Comparison of ENCODE assay signal across 22 cellular contexts in genomic region chr12:101720118-101720517, GRCh38. TPM values are rescaled to one million over a fixed set of nuclear protein-coding genes. Genes with fewer than 3 reads are reported as not detected.
DNase-seq lines count a peak whose midpoint lies in the region; ATAC-seq, FAIRE-seq and TF ChIP-seq lines count a peak whose summit lies in the region.
"Had no signal": no experiment of that assay in that cellular context is flagged by ENCODE, and none has a peak within 500 bp of the region (broad histone marks: within the 10 kb centered on the region; RNA-seq: fewer than 3 reads in every experiment).

No MANE protein-coding gene starts in this region.

- FAIRE-seq in GM19239 (lab: Jason Lieb, UNC): peak; percentile 42
- peak; percentile 81 for FAIRE-seq in small intestine (lab: Jason Lieb, UNC)
- FAIRE-seq: A549, G401.6, GM12892 had no signal

- H3K27ac ChIP-seq in small intestine (ENCODE audit: low read depth in 1 of 2, low read length in 1 of 2) (no peak overlapping the region), neural progenitor cell (no peak overlapping the region)
- H3K27ac ChIP-seq: A549; BLaER1 treated with 17β-estradiol and CSF1 and Interleukin-3, amounts not matched to agents 10 nM and 100 nM had no signal

- H3K36me3 Mint-ChIP-seq in memory B cell: peaks cover 18% of the 10 kb centered on the region
- peaks cover 3% of the 10 kb centered on the region for H3K36me3 Mint-ChIP-seq in neural progenitor cell

- no peak overlapping the region for H3K9ac ChIP-seq in neural progenitor cell
- H3K9ac ChIP-seq: BLaER1 treated with 17β-estradiol and CSF1 and Interleukin-3, amounts not matched to agents 10 nM and 100 nM had no signal

- H3K27me3 ChIP-seq in small intestine (ENCODE audit: control insufficient read depth in 2 of 2, insufficient read depth in 2 of 2, low read length in 2 of 2) (no peaks in the 10 kb centered on the region), neural progenitor cell (no peaks in the 10 kb centered on the region)
- H3K27me3 ChIP-seq: BE2C; BLaER1 treated with 17β-estradiol and CSF1 and Interleukin-3, amounts not matched to agents 10 nM and 100 nM had no signal

- no peaks in the 10 kb centered on the region for H4K20me1 ChIP-seq in neural progenitor cell (ENCODE audit: low read depth)

- no peaks in the 10 kb centered on the region for H3K36me3 ChIP-seq in small intestine (ENCODE audit: control insufficient read depth in 2 of 2, insufficient read depth in 2 of 2, low read length in 2 of 2)
- H3K36me3 ChIP-seq in neural progenitor cell: no peaks in the 10 kb centered on the region
- H3K36me3 ChIP-seq: BE2C had no signal

- H3K27me3 Mint-ChIP-seq in memory B cell (no peaks in the 10 kb centered on the region), neural progenitor cell (ENCODE audit: insufficient read depth, low read depth) (no peaks in the 10 kb centered on the region)
- H3K27me3 Mint-ChIP-seq: CD4-positive, alpha-beta T cell; CD8-positive, alpha-beta memory T cell had no signal

- ATAC-seq in memory B cell (ENCODE audit: low read depth) (no peak), HG03442 (IDR thresholded peaks at IDR 0.05; ENCODE audit: unreplicated experiment) (no peak)
- ATAC-seq: A549, GM23338, HCT116 had no signal

- DNase-seq in GM19239 (ENCODE audit: insufficient read length, low spot score): no peak
- DNase-seq in memory B cell (ENCODE audit: low spot score in 2 of 2): no peak
- DNase-seq in small intestine: peak; percentile 71
- no peak for DNase-seq in neural progenitor cell (ENCODE audit: low spot score)
- no peak for DNase-seq in DMS 273 treated with DMSO at 0.1 percent for 48 hours (lab: John Stamatoyannopoulos, UW)
- DNase-seq: ACHN; AML-193; BE2C; CD4-positive, alpha-beta T cell; CD8-positive, alpha-beta memory T cell; DMS153; DND-41; H9 had no signal

- TF ChIP-seq CTCF in neural progenitor cell (IDR thresholded peaks at IDR 0.05): no peak

- H3K4me1 ChIP-seq in small intestine (ENCODE audit: control insufficient read depth in 2 of 2, insufficient read depth in 1 of 2, low read depth in 1 of 2, low read length in 1 of 2): no peaks in the 10 kb centered on the region
- H3K4me1 ChIP-seq in neural progenitor cell: no peaks in the 10 kb centered on the region
- H3K4me1 ChIP-seq: BE2C had no signal

- H3F3A ChIP-seq in neural progenitor cell (ENCODE audit: low read depth): no peaks in the 10 kb centered on the region

- no peak overlapping the region for H2AFZ ChIP-seq in neural progenitor cell (replicated peaks)
- H2AFZ ChIP-seq: GM23338 had no signal

- H3K4me1 Mint-ChIP-seq in memory B cell (peaks cover 3% of the 10 kb centered on the region), neural progenitor cell (no peaks in the 10 kb centered on the region)
- H3K4me1 Mint-ChIP-seq: CD8-positive, alpha-beta memory T cell; H9 had no signal

- H3K27ac Mint-ChIP-seq in memory B cell (peak overlapping the region; percentile 21), neural progenitor cell (no peak overlapping the region)
- H3K27ac Mint-ChIP-seq: CD14-positive monocyte; CD4-positive, alpha-beta T cell; CD8-positive, alpha-beta memory T cell; GM23338; H9 had no signal

- H3K4me3 Mint-ChIP-seq in memory B cell: no peak overlapping the region
- H3K4me3 Mint-ChIP-seq in neural progenitor cell: no peak overlapping the region
- H3K4me3 Mint-ChIP-seq: CD14-positive monocyte; CD4-positive, alpha-beta T cell; CD8-positive, alpha-beta memory T cell; GM23338; H9 had no signal

- no peak overlapping the region for H3K4me2 ChIP-seq in neural progenitor cell
- H3K4me2 ChIP-seq: A549; BLaER1 treated with 17β-estradiol and CSF1 and Interleukin-3, amounts not matched to agents 10 nM and 100 nM; GM23338 had no signal

- H3K9me3 Mint-ChIP-seq in memory B cell: no peaks in the 10 kb centered on the region
- H3K9me3 Mint-ChIP-seq in neural progenitor cell: no peaks in the 10 kb centered on the region
- H3K9me3 Mint-ChIP-seq: CD14-positive monocyte; CD4-positive, alpha-beta T cell; CD8-positive, alpha-beta memory T cell; GM23338; H9 had no signal

- H3K4me3 ChIP-seq in small intestine (ENCODE audit: low read depth in 1 of 2, low read length in 2 of 2): no peak overlapping the region
- H3K4me3 ChIP-seq in neural progenitor cell: no peak overlapping the region
- H3K4me3 ChIP-seq: A549; BLaER1 treated with 17β-estradiol and CSF1 and Interleukin-3, amounts not matched to agents 10 nM and 100 nM; GM23338 had no signal

- no peaks in the 10 kb centered on the region for H3K79me2 ChIP-seq in neural progenitor cell (ENCODE audit: low read depth)

- H3K9me3 ChIP-seq in small intestine (ENCODE audit: control insufficient read depth, low read depth) (no peaks in the 10 kb centered on the region), neural progenitor cell (ENCODE audit: low read depth) (no peaks in the 10 kb centered on the region)
- H3K9me3 ChIP-seq: A549; BE2C; BLaER1 treated with 17β-estradiol and CSF1 and Interleukin-3, amounts not matched to agents 10 nM and 100 nM had no signal

RNA-seq across cellular contexts. Expression of gene SYCP3, which starts 19.1 kb away (rescaled TPM):
- polyA plus RNA-seq in small intestine: under 1 TPM in 1 of 3 donors, not detected in 2; 0.13 TPM
- total RNA-seq in neural progenitor cell (ENCODE audit: low replicate concordance): 0.03 and 0.04 TPM in 2 replicates
- total RNA-seq: H4 had no signal
- polyA plus RNA-seq: CD14-positive monocyte had no signal

RNA-seq across cellular contexts. Expression of gene CHPT1, which starts 22.7 kb away (rescaled TPM):
- polyA plus RNA-seq in small intestine: 100 to 1,000 TPM in 2 of 3 donors, 10 to 100 TPM in 1; 81.9 to 154 (median 106) TPM
- total RNA-seq in neural progenitor cell (ENCODE audit: low replicate concordance): 6.5 and 12.7 TPM in 2 replicates
